ENCODE assay signal across 15 cellular contexts in the genomic region with DNA sequence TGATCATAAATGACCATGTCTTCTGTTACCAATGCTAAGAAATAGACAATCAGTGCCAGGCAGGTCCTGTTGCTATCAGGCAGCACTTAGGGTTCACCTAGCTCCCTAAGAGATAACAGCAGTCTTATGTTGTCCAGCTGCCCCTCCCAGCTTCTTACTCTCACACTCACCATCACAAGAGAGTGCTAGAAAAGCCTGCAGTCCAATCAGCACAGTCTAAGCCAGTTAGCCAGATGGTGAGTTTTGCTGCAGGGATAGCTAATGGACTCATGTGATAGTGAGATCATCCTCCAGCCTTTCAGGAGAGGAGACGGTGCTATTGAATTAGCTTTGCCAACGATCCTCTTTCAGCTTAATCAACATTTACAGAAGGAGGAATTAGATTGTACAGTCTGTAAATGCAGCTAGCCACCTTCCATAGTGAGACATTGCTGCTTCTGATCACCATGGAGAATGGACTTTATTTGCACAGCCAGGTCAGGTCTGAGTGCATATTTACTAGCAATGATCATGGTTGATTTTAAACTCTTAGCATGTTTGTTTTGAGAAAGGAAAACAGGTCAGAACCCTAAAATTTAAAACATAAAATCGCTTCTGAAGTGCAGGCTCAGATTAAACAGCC.
DNase-seq lines count a peak whose midpoint lies in the region; ATAC-seq, FAIRE-seq and TF ChIP-seq lines count a peak whose summit lies in the region.
"Had no signal": no experiment of that assay in that cellular context is flagged by ENCODE, and none has a peak within 500 bp of the region (broad histone marks: within the 10 kb centered on the region; RNA-seq: fewer than 3 reads in every experiment).

No MANE protein-coding gene starts in this region.

- no peak for FAIRE-seq in HepG2 (lab: Jason Lieb, UNC)

- WGBS in HepG2 (ENCODE audit: low lambda C conversion rate) = 0% methylated on average over 3 of the region's 3 CpGs
- WGBS in tibial nerve, 2 donors = 36 to 38% methylated on average over 3 of the region's 3 CpGs

- no peak overlapping the region for H3K4me2 ChIP-seq in HepG2 (ENCODE audit: low read depth, low read length)

- H4K20me1 ChIP-seq in HepG2 (ENCODE audit: insufficient read depth, low read length) = no peaks in the 10 kb centered on the region

- H3K4me3 ChIP-seq in HepG2 (replicated peaks in 1 of 3; ENCODE audit: insufficient read depth in 1 of 3, low read depth in 2 of 3, low read length in 3 of 3) (no peak overlapping the region), tibial nerve (no peak overlapping the region)
- H3K4me3 ChIP-seq: right atrium auricular region had no signal

- no peaks in the 10 kb centered on the region for H3K79me2 ChIP-seq in HepG2 (ENCODE audit: insufficient read depth, low read length)

- H3K27ac ChIP-seq in HepG2 (ENCODE audit: extremely low read length, insufficient read depth, low read length) = no peak overlapping the region
- no peak overlapping the region for H3K27ac ChIP-seq in tibial nerve
- H3K27ac ChIP-seq: right atrium auricular region had no signal

- no TSS peak for BruUV-seq in HepG2 (replicated peaks; lab: Mats Ljungman, UMichigan)

- H3K9me3 ChIP-seq in HepG2 (ENCODE audit: low read length) (no peaks in the 10 kb centered on the region), tibial nerve (no peaks in the 10 kb centered on the region)
- H3K9me3 ChIP-seq: BE2C, right atrium auricular region had no signal

- in situ Hi-C loops in HepG2 (cut with HindIII; ENCODE audit: extremely low pct_ligation_motif_present, low pct_unique_long_range_greater_than_20kb) = loop anchor here (10.0 kb wide), 1 partner anchor 218 kb away; no protein-coding TSS in a partner anchor

- intact Hi-C loops in HepG2 (cut with micrococcal nuclease; ENCODE audit: unreplicated experiment) = no loop called here

- H3K4me1 ChIP-seq in HepG2 (ENCODE audit: insufficient read depth, low read length) (no peaks in the 10 kb centered on the region), tibial nerve (peaks cover 0 to 6% (median 0%) of the 10 kb centered on the region in 4 donors)
- H3K4me1 ChIP-seq: BE2C, right atrium auricular region had no signal

- no peak for TF ChIP-seq RAD21 in HepG2 (CRISPR knock-in tag; IDR thresholded peaks at IDR 0.05)

- ATAC-seq in HepG2 (peak; percentile 53), GM21423 (IDR thresholded peaks at IDR 0.05; ENCODE audit: unreplicated experiment) (no peak), HG03432 (IDR thresholded peaks at IDR 0.05; ENCODE audit: unreplicated experiment) (no peak)
- ATAC-seq: SK-N-SH treated with all-trans-retinoic acid at 6 μM for 48 hours had no signal

- H3K36me3 ChIP-seq in HepG2 (replicated peaks in 1 of 2; ENCODE audit: control insufficient read depth in 1 of 2, insufficient read depth in 2 of 2, low read length in 2 of 2) = no peaks in the 10 kb centered on the region
- H3K36me3 ChIP-seq in tibial nerve = no peaks in the 10 kb centered on the region
- H3K36me3 ChIP-seq: BE2C, right atrium auricular region had no signal

- H3K27me3 ChIP-seq in HepG2 (ENCODE audit: control insufficient read depth in 1 of 2, insufficient read depth in 2 of 2, low read length in 2 of 2) (no peaks in the 10 kb centered on the region), tibial nerve (no peaks in the 10 kb centered on the region)
- H3K27me3 ChIP-seq: BE2C, right atrium auricular region had no signal

- no peak overlapping the region for H2AFZ ChIP-seq in HepG2 (ENCODE audit: low read length)

- no peak for TF ChIP-seq POLR2A in HepG2 (IDR thresholded peaks at IDR 0.05; ENCODE audit: insufficient read depth in 1 of 2, low read depth in 2 of 2, low read length in 2 of 2)
- TF ChIP-seq POLR2A in tibial nerve (IDR thresholded peaks at IDR 0.05) = no peak

- TF ChIP-seq EP300 in HepG2 (IDR thresholded peaks at IDR 0.05; ENCODE audit: low read depth in 2 of 2, low read length in 2 of 2) (no peak), HepG2 (CRISPR knock-in tag; IDR thresholded peaks at IDR 0.05; ENCODE audit: borderline replicate concordance) (no peak), tibial nerve (IDR thresholded peaks at IDR 0.05) (no peak)

- no peak for TF ChIP-seq CTCF in HepG2 (CRISPR knock-in tag; IDR thresholded peaks at IDR 0.05)
- no peak for TF ChIP-seq CTCF in tibial nerve (IDR thresholded peaks at IDR 0.05)

- H3K9ac ChIP-seq in HepG2 (ENCODE audit: insufficient read depth, low read depth, low read length) = no peak overlapping the region

- CTCF ChIA-PET in HepG2 (lab: Yijun Ruan, JAX; ENCODE audit: low intra/inter-chr PET ratio, low total read pairs) = no interaction called here

- POLR2A ChIA-PET in HepG2 (lab: Yijun Ruan, JAX) = no interaction called here

- DNase-seq in DMS53 (lab: John Stamatoyannopoulos, UW) (peak; percentile 91), NCI-H2107 (lab: John Stamatoyannopoulos, UW) (peak; percentile 25), SHP77 treated with DMSO at 0.1 percent for 48 hours (lab: John Stamatoyannopoulos, UW) (peak; percentile 66), HepG2 (ENCODE audit: low spot score) (no peak), tibial nerve (ENCODE audit: low spot score in 2 of 2) (no peak)
- DNase-seq in activated naive CD4-positive, alpha-beta T cell treated with Interleukin-2 at 50 U/mL for 16 hours = no peak
- DNase-seq: activated B cell treated with CpG ODN at 0.5 μM for 24 hours; activated CD8-positive, alpha-beta memory T cell treated with anti-CD3 and anti-CD28 coated beads, Interleukin-2, amount 50 U/mL, for 48 hours; BE2C; cortex of kidney; immature natural killer cell had no signal

TF ChIP-seq in HepG2, 621 proteins besides CTCF, POLR2A, EP300 and RAD21:
- TF ChIP-seq CBX1 (IDR thresholded peaks at IDR 0.05; ENCODE audit: low read depth) = no peak
- TF ChIP-seq ZSCAN25 (CRISPR knock-in tag; IDR thresholded peaks at IDR 0.05) = no peak
- TF ChIP-seq KDM3A (CRISPR knock-in tag; IDR thresholded peaks at IDR 0.05; ENCODE audit: low read depth) = no peak
- TF ChIP-seq KMT2A (CRISPR knock-in tag; IDR thresholded peaks at IDR 0.05) = no peak
- no peak for TF ChIP-seq HDAC6 (IDR thresholded peaks at IDR 0.05; ENCODE audit: low read depth, low read length)
- TF ChIP-seq, protein P1, sequence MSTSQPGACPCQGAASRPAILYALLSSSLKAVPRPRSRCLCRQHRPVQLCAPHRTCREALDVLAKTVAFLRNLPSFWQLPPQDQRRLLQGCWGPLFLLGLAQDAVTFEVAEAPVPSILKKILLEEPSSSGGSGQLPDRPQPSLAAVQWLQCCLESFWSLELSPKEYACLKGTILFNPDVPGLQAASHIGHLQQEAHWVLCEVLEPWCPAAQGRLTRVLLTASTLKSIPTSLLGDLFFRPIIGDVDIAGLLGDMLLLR (CRISPR knock-in tag; IDR thresholded peaks at IDR 0.05) = no peak
- TF ChIP-seq ZC3H4 (CRISPR knock-in tag; IDR thresholded peaks at IDR 0.05; ENCODE audit: borderline replicate concordance) = no peak
- no peak for TF ChIP-seq PAWR (CRISPR knock-in tag; IDR thresholded peaks at IDR 0.05; ENCODE audit: borderline replicate concordance)
- TF ChIP-seq CAMTA2 (CRISPR knock-in tag; IDR thresholded peaks at IDR 0.05; ENCODE audit: borderline replicate concordance) = no peak
- no peak for TF ChIP-seq SP4 (CRISPR knock-in tag; IDR thresholded peaks at IDR 0.05)
TF ChIP-seq in HepG2: peak in this region for 0.

Comparison
In these comparisons a context has a peak if more than half of its experiments do, and no peak if none do; other contexts are left out.
1. DNase-seq: peak in DMS53 (single experiment), NCI-H2107 (single experiment) and SHP77 treated with DMSO at 0.1 percent for 48 hours (single experiment); none in HepG2 (single experiment), tibial nerve (0 of 2) and activated naive CD4-positive, alpha-beta T cell treated with Interleukin-2 at 50 U/mL for 16 hours (single experiment).